ENCODE assay signal across 18 cellular contexts in the genomic region with DNA sequence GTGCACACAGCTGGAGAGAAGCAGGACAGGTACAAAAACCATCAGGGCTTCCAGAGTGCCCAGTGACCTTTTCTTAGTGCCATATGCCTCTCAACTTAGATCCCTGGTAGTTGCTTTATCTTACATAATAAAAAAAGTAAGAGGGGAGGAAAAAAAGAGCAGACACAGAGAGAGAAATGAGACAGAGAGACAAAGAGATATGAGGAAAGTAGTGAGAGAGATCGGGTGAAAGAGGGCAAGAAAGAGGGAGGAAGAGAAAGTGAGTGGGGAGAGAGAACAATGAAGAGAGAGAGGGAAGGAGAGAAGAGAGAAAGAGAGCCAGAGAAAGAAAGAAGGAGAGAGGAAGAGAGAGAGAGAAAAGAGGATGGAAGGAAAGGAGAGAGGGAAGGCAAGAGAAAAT.
A peak's percentile ranks its signal among the peaks of the same experiment; 100 is the strongest.
DNase-seq lines count a peak whose midpoint lies in the region; ATAC-seq and TF ChIP-seq lines count a peak whose summit lies in the region.
"Had no signal": no experiment of that assay in that cellular context is flagged by ENCODE, and none has a peak within 500 bp of the region (broad histone marks: within the 10 kb centered on the region; RNA-seq: fewer than 3 reads in every experiment).

No MANE protein-coding gene starts in this region.

- no peaks in the 10 kb centered on the region for H3K27me3 Mint-ChIP-seq in stimulated activated naive CD8-positive, alpha-beta T cell treated with anti-CD3 and anti-CD28 coated beads, Interleukin-15, Interleukin-2, amounts not matched to agents 100 ng/mL and 50 ng/mL, for 24 hours
- peaks cover 5% of the 10 kb centered on the region for H3K27me3 Mint-ChIP-seq in stimulated activated naive CD8-positive, alpha-beta T cell treated with anti-CD3 and anti-CD28 coated beads, Interleukin-15, amount 100 ng/mL, for 72 hours
- H3K27me3 Mint-ChIP-seq in progenitor cell of endocrine pancreas, result no peaks in the 10 kb centered on the region
- H3K27me3 Mint-ChIP-seq: CD4-positive, alpha-beta T cell had no signal

- H3K9me2 ChIP-seq in Karpas-422 (replicated peaks; ENCODE audit: insufficient read depth, low read length), result no peaks in the 10 kb centered on the region

- no peaks in the 10 kb centered on the region for H3K9me3 Mint-ChIP-seq in stimulated activated naive CD8-positive, alpha-beta T cell treated with anti-CD3 and anti-CD28 coated beads, Interleukin-15, Interleukin-2, amounts not matched to agents 100 ng/mL and 50 ng/mL, for 24 hours
- peaks cover 5 to 10% of the 10 kb centered on the region in 2 donors for H3K9me3 Mint-ChIP-seq in stimulated activated naive CD8-positive, alpha-beta T cell treated with anti-CD3 and anti-CD28 coated beads, Interleukin-15, amount 100 ng/mL, for 72 hours
- no peaks in the 10 kb centered on the region for H3K9me3 Mint-ChIP-seq in progenitor cell of endocrine pancreas (ENCODE audit: low read depth)
- H3K9me3 Mint-ChIP-seq: CD8-positive, alpha-beta T cell had no signal

- H3K27ac ChIP-seq in BLaER1 treated with 17β-estradiol and CSF1 and Interleukin-3, amounts not matched to agents 10 nM and 100 nM, result no peak overlapping the region
- H3K27ac ChIP-seq in Karpas-422 (ENCODE audit: low read length) (peak overlapping the region; percentile 63), right cardiac atrium (ENCODE audit: low read length) (no peak overlapping the region)

- H2AFZ ChIP-seq in Karpas-422 (ENCODE audit: low read length), result no peak overlapping the region

- no peak for DNase-seq in stimulated activated naive CD8-positive, alpha-beta T cell treated with anti-CD3 and anti-CD28 coated beads, Interleukin-15, amount 100 ng/mL, for 72 hours
- DNase-seq in Karpas-422 (no peak), progenitor cell of endocrine pancreas (ENCODE audit: low spot score, unreplicated experiment) (no peak), germinal center (ENCODE audit: low spot score) (no peak), right cardiac atrium (no peak)
- DNase-seq: 8988T; ACHN; BE2C; C1 segment of cervical spinal cord; Caco-2; Calu3; CD4-positive, alpha-beta T cell; CD8-positive, alpha-beta T cell; DMS79 treated with DMSO at 0.1 percent for 48 hours; GF-D8 had no signal

- no peaks in the 10 kb centered on the region for H3K9me3 ChIP-seq in BLaER1 treated with 17β-estradiol and CSF1 and Interleukin-3, amounts not matched to agents 10 nM and 100 nM (replicated peaks in 1 of 11)
- no peaks in the 10 kb centered on the region for H3K9me3 ChIP-seq in Karpas-422 (ENCODE audit: low read length)
- no peaks in the 10 kb centered on the region for H3K9me3 ChIP-seq in right cardiac atrium (ENCODE audit: control insufficient read depth, low read length)
- H3K9me3 ChIP-seq: BE2C, Caco-2 had no signal

- H3K4me3 Mint-ChIP-seq in stimulated activated naive CD8-positive, alpha-beta T cell treated with anti-CD3 and anti-CD28 coated beads, Interleukin-15, Interleukin-2, amounts not matched to agents 100 ng/mL and 50 ng/mL, for 24 hours, result no peak overlapping the region
- H3K4me3 Mint-ChIP-seq in stimulated activated naive CD8-positive, alpha-beta T cell treated with anti-CD3 and anti-CD28 coated beads, Interleukin-15, amount 100 ng/mL, for 72 hours, result no peak overlapping the region
- no peak overlapping the region for H3K4me3 Mint-ChIP-seq in progenitor cell of endocrine pancreas (ENCODE audit: low read depth)
- H3K4me3 Mint-ChIP-seq: CD4-positive, alpha-beta T cell; CD8-positive, alpha-beta T cell had no signal

- no peak overlapping the region for H3K4me3 ChIP-seq in BLaER1 treated with 17β-estradiol and CSF1 and Interleukin-3, amounts not matched to agents 10 nM and 100 nM
- no peak overlapping the region for H3K4me3 ChIP-seq in Karpas-422 (ENCODE audit: low read length)
- H3K4me3 ChIP-seq in right cardiac atrium (ENCODE audit: low read length), result no peak overlapping the region

- H3K36me3 Mint-ChIP-seq in stimulated activated naive CD8-positive, alpha-beta T cell treated with anti-CD3 and anti-CD28 coated beads, Interleukin-15, Interleukin-2, amounts not matched to agents 100 ng/mL and 50 ng/mL, for 24 hours (ENCODE audit: low read depth), result no peaks in the 10 kb centered on the region
- H3K36me3 Mint-ChIP-seq in progenitor cell of endocrine pancreas (ENCODE audit: insufficient read depth), result peaks cover 3% of the 10 kb centered on the region
- H3K36me3 Mint-ChIP-seq: CD8-positive, alpha-beta T cell had no signal

- H3K4me1 Mint-ChIP-seq in stimulated activated naive CD8-positive, alpha-beta T cell treated with anti-CD3 and anti-CD28 coated beads, Interleukin-15, Interleukin-2, amounts not matched to agents 100 ng/mL and 50 ng/mL, for 24 hours (ENCODE audit: low read depth), result no peaks in the 10 kb centered on the region
- H3K4me1 Mint-ChIP-seq in stimulated activated naive CD8-positive, alpha-beta T cell treated with anti-CD3 and anti-CD28 coated beads, Interleukin-15, amount 100 ng/mL, for 72 hours, result no peaks in the 10 kb centered on the region
- H3K4me1 Mint-ChIP-seq in progenitor cell of endocrine pancreas (ENCODE audit: low read depth), result peaks cover 26% of the 10 kb centered on the region

- no peaks in the 10 kb centered on the region for H3K27me3 ChIP-seq in BLaER1 treated with 17β-estradiol and CSF1 and Interleukin-3, amounts not matched to agents 10 nM and 100 nM
- H3K27me3 ChIP-seq in Karpas-422 (ENCODE audit: low read length) (no peaks in the 10 kb centered on the region), right cardiac atrium (ENCODE audit: control insufficient read depth, insufficient read depth) (no peaks in the 10 kb centered on the region)
- H3K27me3 ChIP-seq: BE2C had no signal

- peak overlapping the region in 7 of 11 experiments; percentile 28 to 59 (median 36); a peak in 13 of 22 replicates for H3K4me2 ChIP-seq in BLaER1 treated with 17β-estradiol and CSF1 and Interleukin-3, amounts not matched to agents 10 nM and 100 nM
- H3K4me2 ChIP-seq in Karpas-422 (ENCODE audit: low read depth, low read length, poor library complexity, severe bottlenecking), result no peak overlapping the region

- intact Hi-C loops in right cardiac atrium (cut with DNase I), result no loop called here

- peak overlapping the region; percentile 12 for H3K27ac Mint-ChIP-seq in stimulated activated naive CD8-positive, alpha-beta T cell treated with anti-CD3 and anti-CD28 coated beads, Interleukin-15, Interleukin-2, amounts not matched to agents 100 ng/mL and 50 ng/mL, for 24 hours
- peak overlapping the region in 1 of 2 donors; percentile 38 for H3K27ac Mint-ChIP-seq in stimulated activated naive CD8-positive, alpha-beta T cell treated with anti-CD3 and anti-CD28 coated beads, Interleukin-15, amount 100 ng/mL, for 72 hours
- H3K27ac Mint-ChIP-seq in progenitor cell of endocrine pancreas, result peak overlapping the region; percentile 18
- H3K27ac Mint-ChIP-seq: CD4-positive, alpha-beta T cell; CD8-positive, alpha-beta T cell had no signal

- no peak overlapping the region for H3K9ac ChIP-seq in BLaER1 treated with 17β-estradiol and CSF1 and Interleukin-3, amounts not matched to agents 10 nM and 100 nM
- H3K9ac ChIP-seq in Karpas-422 (ENCODE audit: low read length), result peak overlapping the region; percentile 36

- TF ChIP-seq CTCF in progenitor cell of endocrine pancreas (IDR thresholded peaks at IDR 0.05; ENCODE audit: unreplicated experiment), result no peak

- 73% methylated on average over 1 of the region's 1 CpG for WGBS in right cardiac atrium

- no peak for ATAC-seq in stimulated activated naive CD8-positive, alpha-beta T cell treated with anti-CD3 and anti-CD28 coated beads, Interleukin-15, amount 100 ng/mL, for 72 hours
- ATAC-seq in GM21447 (IDR thresholded peaks at IDR 0.05; ENCODE audit: unreplicated experiment) (no peak), right cardiac atrium (no peak)
- ATAC-seq: CD8-positive, alpha-beta T cell had no signal

- H3K4me1 ChIP-seq in BLaER1 treated with 17β-estradiol and CSF1 and Interleukin-3, amounts not matched to agents 10 nM and 100 nM, result peaks cover 0 to 52% (median 36%) of the 10 kb centered on the region in 10 experiments; a peak in 14 of 20 replicates
- H3K4me1 ChIP-seq in Karpas-422 (ENCODE audit: low read length) (peaks cover 61% of the 10 kb centered on the region), right cardiac atrium (ENCODE audit: control insufficient read depth, insufficient read depth, low read length) (no peaks in the 10 kb centered on the region)
- H3K4me1 ChIP-seq: BE2C, Caco-2 had no signal

- no peaks in the 10 kb centered on the region for H3K36me3 ChIP-seq in BLaER1 treated with 17β-estradiol and CSF1 and Interleukin-3, amounts not matched to agents 10 nM and 100 nM
- H3K36me3 ChIP-seq in Karpas-422 (ENCODE audit: insufficient read depth, low read length), result no peaks in the 10 kb centered on the region
- H3K36me3 ChIP-seq: BE2C had no signal

- no peaks in the 10 kb centered on the region for H4K20me1 ChIP-seq in BLaER1 treated with 17β-estradiol and CSF1 and Interleukin-3, amounts not matched to agents 10 nM and 100 nM
- H4K20me1 ChIP-seq in Karpas-422 (ENCODE audit: insufficient read depth, low read depth, low read length), result no peaks in the 10 kb centered on the region

- H3K79me2 ChIP-seq in Karpas-422 (ENCODE audit: low read length), result no peaks in the 10 kb centered on the region
